Comparison of ENCODE assay signal across 8 cellular contexts in the genomic region with DNA sequence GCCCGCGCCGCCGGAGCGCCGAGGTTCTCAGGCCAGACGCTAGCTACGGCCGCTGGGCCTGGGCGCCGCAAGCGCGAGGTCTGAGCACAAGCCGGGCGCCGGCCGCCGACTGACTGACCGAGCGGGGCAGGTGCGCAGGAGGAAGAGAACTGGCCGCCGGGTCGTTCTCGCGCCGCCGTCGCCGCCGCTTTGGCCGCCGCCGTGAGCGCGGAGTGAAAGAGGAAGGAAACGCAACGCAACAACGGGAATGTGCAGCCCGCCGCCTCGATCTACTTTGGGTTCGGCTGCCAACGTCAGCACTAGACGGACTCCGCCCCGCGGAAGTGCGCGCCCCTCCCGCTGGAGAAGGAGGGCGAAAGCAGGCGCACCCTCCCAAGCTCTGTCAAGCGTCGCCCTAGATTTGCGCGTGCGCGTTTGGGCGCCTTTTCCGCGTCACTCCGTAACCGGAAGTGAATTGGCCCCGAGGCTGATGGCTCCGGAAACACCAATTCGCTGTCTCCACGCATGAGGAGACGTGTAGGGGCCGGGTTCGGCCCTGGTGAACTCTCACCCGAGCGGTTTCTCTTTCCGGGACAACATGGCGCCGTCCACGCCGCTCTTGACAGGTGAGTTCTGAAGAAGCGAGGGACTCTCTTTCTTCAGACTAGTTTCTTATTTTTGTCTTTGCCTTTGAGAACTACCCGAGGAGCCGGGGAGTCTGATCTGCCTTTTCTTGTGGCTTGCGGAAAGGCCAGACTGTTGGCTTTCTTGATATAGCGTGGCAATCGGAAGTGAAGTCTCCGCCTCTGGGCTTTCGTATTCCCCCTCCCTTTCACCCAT. TPM values are rescaled to one million over a fixed set of nuclear protein-coding genes. Genes with fewer than 3 reads are reported as not detected.
DNase-seq lines count a peak whose midpoint lies in the region; ATAC-seq, FAIRE-seq and TF ChIP-seq lines count a peak whose summit lies in the region.

A gene (plus strand): TSS at position 562 of the 819 bp plus-strand sequence. CDS start 16 bp downstream, at position 578.
A gene (minus strand): TSS at position 271 of the 819 bp plus-strand sequence. CDS start 361 bp downstream, outside the sequence.

- FAIRE-seq in islet of Langerhans (lab: Jason Lieb, UNC): peak; percentile 97

- no peak for TF ChIP-seq CTCF in AG10803 (conservative IDR thresholded peaks at IDR 0.05; ENCODE audit: low read length)

- ATAC-seq in GM19043 (IDR thresholded peaks at IDR 0.05; ENCODE audit: low read depth, unreplicated experiment) (peak; percentile 90), HG03378 (IDR thresholded peaks at IDR 0.05; ENCODE audit: unreplicated experiment) (peak; percentile 90)

- DNase-seq in AG10803 (ENCODE audit: low read depth): peak; percentile 99
- DNase-seq in NCI-H460 (ENCODE audit: extremely low read depth, low read depth): peak; percentile 97
- peak; percentile 97 for DNase-seq in activated CD4-positive, CD25-positive, alpha-beta regulatory T cell treated with anti-CD3 and anti-CD28 coated beads, Interleukin-2, amount 50 U/mL, for 72 hours
- DNase-seq in cerebellar nuclear complex (lab: John Stamatoyannopoulos, UW): peak; percentile 87 to 95
- DNase-seq in stimulated activated CD4-positive, alpha-beta T cell treated with anti-CD3 and anti-CD28 coated beads, Interleukin-12 subunit alpha, Interleukin-12 subunit beta, amount 100 ng/mL, for 4 hours: peak; percentile 97

- H3K4me3 ChIP-seq in AG10803 (ENCODE audit: low read length): peak within 1 kb of the TSS; percentile 84

RNA-seq across cellular contexts. Expression of the first gene that starts in this region (rescaled TPM):
- 186 and 192 TPM in 2 replicates for total RNA-seq in NCI-H460 (2014; rRNA removed; shearing (Covaris generic))
- 102 and 160 TPM in 2 replicates for polyA plus RNA-seq in NCI-H460 (2014; cell fraction: nucleus; rRNA removed)

RNA-seq across cellular contexts. Expression of the second gene that starts in this region (rescaled TPM):
- 144 and 167 TPM in 2 replicates for total RNA-seq in NCI-H460 (2014; rRNA removed; shearing (Covaris generic))
- 138 and 154 TPM in 2 replicates for polyA plus RNA-seq in NCI-H460 (2014; cell fraction: nucleus; rRNA removed)

Comparison
In these comparisons a context has a peak if more than half of its experiments do, and no peak if none do; other contexts are left out.
1. Peak in every context shown above with its lines: DNase-seq, ATAC-seq and H3K4me3 ChIP-seq.